ENCODE assay signal across 9 cellular contexts in the genomic region with DNA sequence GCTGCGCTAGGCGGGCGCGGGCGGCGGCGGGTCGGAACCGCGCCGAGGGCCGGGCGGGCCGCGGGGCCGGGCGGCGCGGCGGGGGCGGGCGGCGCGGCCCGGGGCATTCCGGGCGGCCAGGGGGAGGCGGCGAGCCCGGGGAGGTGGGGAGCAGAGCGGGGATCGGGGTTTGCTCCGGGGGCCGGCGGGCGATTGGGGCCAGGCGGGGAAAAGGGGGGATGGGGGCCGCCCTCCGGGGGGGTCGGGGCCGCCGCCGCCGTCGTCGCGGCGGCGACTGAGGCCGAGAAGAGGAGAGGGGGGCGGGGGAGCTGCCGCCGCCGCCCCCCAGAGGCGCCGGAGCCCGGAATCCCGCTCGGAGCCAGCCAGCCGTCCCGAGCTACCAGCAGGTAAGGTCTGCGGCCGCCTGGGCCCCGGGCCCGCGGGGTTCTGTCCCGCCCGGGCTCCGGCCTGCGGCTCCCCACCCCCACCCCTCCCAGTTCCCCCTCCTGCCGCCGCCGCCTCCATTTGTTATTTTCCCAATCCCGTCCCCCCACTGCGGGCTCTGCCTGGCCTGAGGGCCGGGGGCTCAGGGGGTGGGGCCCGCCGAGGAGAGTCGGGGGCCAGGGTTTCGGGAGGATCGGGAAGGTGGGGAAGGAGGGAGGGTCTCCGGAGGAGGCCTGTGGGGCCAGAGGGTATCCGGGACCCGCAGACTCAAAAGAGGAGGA. TPM values are rescaled to one million over a fixed set of nuclear protein-coding genes. Genes with fewer than 3 reads are reported as not detected.
DNase-seq lines count a peak whose midpoint lies in the region; ATAC-seq and TF ChIP-seq lines count a peak whose summit lies in the region.
"Had no signal": no experiment of that assay in that cellular context is flagged by ENCODE, and none has a peak within 500 bp of the region (broad histone marks: within the 10 kb centered on the region; RNA-seq: fewer than 3 reads in every experiment).

No MANE protein-coding gene starts in this region.

- peaks cover 85% of the 10 kb centered on the region for H3K4me1 ChIP-seq in BLaER1
- peaks cover 43% of the 10 kb centered on the region for H3K4me1 ChIP-seq in mesodermal cell (ENCODE audit: control insufficient read depth, insufficient read depth, low read length, poor library complexity, severe bottlenecking)
- H3K4me1 ChIP-seq in vagina, result peaks cover 77% of the 10 kb centered on the region
- H3K4me1 ChIP-seq in OCI-LY7 (ENCODE audit: insufficient read depth, low read length, poor library complexity, severe bottlenecking), result peaks cover 28% of the 10 kb centered on the region

- POLR2A ChIA-PET in OCI-LY7 (lab: Charles Lee), result interaction anchor here (0.6 kb wide), 1 partner anchor 20 kb away, joined by 3 read pairs; no protein-coding TSS in a partner anchor

- H3K9me3 ChIP-seq in BLaER1 (no peaks in the 10 kb centered on the region), KOPT-K1 (ENCODE audit: insufficient read depth, low read length, poor library complexity, severe bottlenecking) (no peaks in the 10 kb centered on the region), mesodermal cell (ENCODE audit: control insufficient read depth, low read length) (no peaks in the 10 kb centered on the region), vagina (no peaks in the 10 kb centered on the region), OCI-LY7 (ENCODE audit: low read length) (no peaks in the 10 kb centered on the region)

- H4K20me1 ChIP-seq in BLaER1 (peaks cover 42% of the 10 kb centered on the region), OCI-LY7 (ENCODE audit: insufficient read depth, low read length) (no peaks in the 10 kb centered on the region)

- H3K27me3 ChIP-seq in BLaER1 (no peaks in the 10 kb centered on the region), vagina (no peaks in the 10 kb centered on the region)

- no peak for TF ChIP-seq CTCF in vagina (IDR thresholded peaks at IDR 0.05)
- no peak for TF ChIP-seq CTCF in OCI-LY7 (conservative IDR thresholded peaks at IDR 0.05; ENCODE audit: low read length)

- no peak overlapping the region for H2AFZ ChIP-seq in OCI-LY7 (ENCODE audit: low read length)

- H3K27ac ChIP-seq in BLaER1 (peak overlapping the region; percentile 93), KOPT-K1 (ENCODE audit: low read depth, low read length, poor library complexity, severe bottlenecking) (peak overlapping the region; percentile 78), cingulate gyrus (ENCODE audit: low read depth, low read length) (peak overlapping the region; percentile 85), mesodermal cell (ENCODE audit: low read depth, low read length, severe bottlenecking) (peak overlapping the region; percentile 2), vagina (peak overlapping the region; percentile 99), OCI-LY7 (ENCODE audit: low read depth, low read length, poor library complexity, severe bottlenecking) (no peak overlapping the region)

- no peaks in the 10 kb centered on the region for H3K9me2 ChIP-seq in OCI-LY7 (ENCODE audit: insufficient read depth, low read length)

- H3K4me2 ChIP-seq in BLaER1 (peak overlapping the region; percentile 98), OCI-LY7 (ENCODE audit: low read length) (no peak overlapping the region)

- DNase-seq in vagina (ENCODE audit: extremely low spot score in 2 of 2) (no peak), OCI-LY7 (ENCODE audit: low spot score) (no peak)
- DNase-seq in stimulated activated CD4-positive, alpha-beta T cell treated with anti-CD3 and anti-CD28 coated beads, Interleukin-4, amount 100 ng/mL, for 4 hours, result no peak

- BruUV-seq in OCI-LY7 (replicated peaks; lab: Mats Ljungman, UMichigan), result no TSS peak

- H3K9ac ChIP-seq in BLaER1, result peak overlapping the region; percentile 89

- CTCF ChIA-PET in OCI-LY7 (lab: Charles Lee; ENCODE audit: unreplicated experiment), result no interaction called here

- no peaks in the 10 kb centered on the region for H3K79me2 ChIP-seq in OCI-LY7 (ENCODE audit: insufficient read depth, low read depth, low read length)

- WGBS in mesodermal cell (ENCODE audit: insufficient coverage in 2 of 2), 2 experiments, result 0% methylated on average over 24 to 25 of the region's 84 CpGs

- no peak for TF ChIP-seq POLR2A in vagina (IDR thresholded peaks at IDR 0.05)

- H3K36me3 ChIP-seq in BLaER1 (peaks cover 12% of the 10 kb centered on the region), KOPT-K1 (ENCODE audit: insufficient read depth, low read length) (peaks cover 8% of the 10 kb centered on the region; the same call in 1 of the 2 replicates), mesodermal cell (ENCODE audit: control insufficient read depth, insufficient read depth, low read length) (peaks cover 33% of the 10 kb centered on the region), vagina (no peaks in the 10 kb centered on the region), OCI-LY7 (ENCODE audit: insufficient read depth, low read length) (no peaks in the 10 kb centered on the region)

- ATAC-seq in HG02759 (IDR thresholded peaks at IDR 0.05; ENCODE audit: unreplicated experiment), result no peak

- intact Hi-C loops in vagina (cut with DNase I) (loop anchor here (5.0 kb wide), 1 partner anchor 61 kb away; the partner anchor contains the start of gene TPI1), OCI-LY7 (cut with micrococcal nuclease; ENCODE audit: unreplicated experiment) (no loop called here)

- H3K4me3 ChIP-seq in BLaER1 (peak overlapping the region; percentile 78), mesodermal cell (ENCODE audit: extremely low read depth, insufficient read depth, low read length, poor library complexity, severe bottlenecking) (peak overlapping the region; percentile 90), vagina (peak overlapping the region; percentile 73 to 95), OCI-LY7 (ENCODE audit: low read depth, low read length, poor library complexity, severe bottlenecking) (no peak overlapping the region)

RNA-seq across cellular contexts. Expression of gene ATN1, which starts 0.4 kb away (rescaled TPM):
- polyA plus RNA-seq in mesodermal cell (2013, experiment 1 of 2), result 122 TPM
- polyA plus RNA-seq in mesodermal cell (2013, experiment 2 of 2), result 108 TPM
- total RNA-seq in vagina (92.1 TPM), OCI-LY7 (2022) (4.9 and 6.7 TPM in 2 replicates)
- total RNA-seq in OCI-LY7 (2014; rRNA removed; shearing (Covaris generic)), result 0.98 and 3.1 TPM in 2 replicates

RNA-seq across cellular contexts. Expression of gene ENO2, which starts 13.8 kb away (rescaled TPM):
- polyA plus RNA-seq in mesodermal cell (2013, experiment 1 of 2), result 57.3 TPM
- 43.5 TPM for polyA plus RNA-seq in mesodermal cell (2013, experiment 2 of 2)
- total RNA-seq in vagina (20.1 TPM), OCI-LY7 (2022) (79.6 and 89.5 TPM in 2 replicates)
- total RNA-seq in OCI-LY7 (2014; rRNA removed; shearing (Covaris generic)), result 24.9 and 29.3 TPM in 2 replicates

RNA-seq across cellular contexts. Expression of gene RNU7-1, which starts 15.5 kb away (rescaled TPM):
- not detected for polyA plus RNA-seq in mesodermal cell (2013, experiment 1 of 2)
- not detected for polyA plus RNA-seq in mesodermal cell (2013, experiment 2 of 2)
- not detected for total RNA-seq in vagina
- not detected in 2 replicates for total RNA-seq in OCI-LY7 (2014; rRNA removed; shearing (Covaris generic))
- total RNA-seq in OCI-LY7 (2022), result not detected in 2 replicates
- total RNA-seq: myocyte had no signal

RNA-seq across cellular contexts. Expression of gene C12orf57, which starts 15.7 kb away (rescaled TPM):
- 256 TPM for polyA plus RNA-seq in mesodermal cell (2013, experiment 1 of 2)
- polyA plus RNA-seq in mesodermal cell (2013, experiment 2 of 2), result 197 TPM
- total RNA-seq in vagina (760 TPM), OCI-LY7 (2022) (126 and 130 TPM in 2 replicates)
- 315 and 319 TPM in 2 replicates for total RNA-seq in OCI-LY7 (2014; rRNA removed; shearing (Covaris generic))

RNA-seq across cellular contexts. Expression of gene PTPN6, which starts 23.0 kb away (rescaled TPM):
- polyA plus RNA-seq in mesodermal cell (2013, experiment 1 of 2), result 10.3 TPM
- polyA plus RNA-seq in mesodermal cell (2013, experiment 2 of 2), result 6.5 TPM
- total RNA-seq in vagina, result 17.4 TPM
- total RNA-seq in OCI-LY7 (2014; rRNA removed; shearing (Covaris generic)), result 37.1 and 42.9 TPM in 2 replicates
- total RNA-seq in OCI-LY7 (2022), result 110 and 116 TPM in 2 replicates

Comparison
In these comparisons a context has a peak if more than half of its experiments do, and no peak if none do; other contexts are left out.
1. RNA of gene ATN1, which starts 0.4 kb away (total RNA-seq): 92.1 TPM in vagina (single experiment); 0.98 to 6.7 TPM in OCI-LY7; every median in the first group is over 10 times any median in the second.